In the genomic region with DNA sequence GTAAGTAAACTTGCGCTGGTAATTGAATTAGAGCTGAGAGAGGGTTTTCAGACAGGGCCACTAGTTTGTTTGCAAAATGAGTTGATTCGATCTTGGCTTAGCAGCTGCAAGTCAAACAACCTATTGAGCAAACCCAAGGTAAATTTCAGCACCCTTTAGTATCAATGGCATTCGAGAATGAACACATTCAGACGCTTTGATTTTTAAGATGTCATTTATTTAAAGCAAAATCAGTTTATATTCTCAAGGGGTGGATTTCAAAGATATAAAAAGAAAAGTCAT, we compare ENCODE assay signal across 21 cellular contexts. TPM values are rescaled to one million over a fixed set of nuclear protein-coding genes. Genes with fewer than 3 reads are reported as not detected.
DNase-seq lines count a peak whose midpoint lies in the region; ATAC-seq, FAIRE-seq and TF ChIP-seq lines count a peak whose summit lies in the region.
"Had no signal": no experiment of that assay in that cellular context is flagged by ENCODE, and none has a peak within 500 bp of the region (broad histone marks: within the 10 kb centered on the region; RNA-seq: fewer than 3 reads in every experiment).

No MANE protein-coding gene starts in this region.

- no peak for TF ChIP-seq POLR2A in HepG2 (IDR thresholded peaks at IDR 0.05; ENCODE audit: insufficient read depth in 1 of 2, low read depth in 2 of 2, low read length in 2 of 2)

- peak; percentile 42; the same call in 1 of the 3 replicates for ATAC-seq in HepG2
- ATAC-seq: SK-N-SH treated with all-trans-retinoic acid at 6 μM for 48 hours had no signal

- H3K4me2 ChIP-seq in HepG2 (ENCODE audit: low read depth, low read length), result no peak overlapping the region

- WGBS in HepG2 (ENCODE audit: low lambda C conversion rate), result 7% methylated on average over 4 of the region's 4 CpGs

- H3K9me3 ChIP-seq in HepG2 (ENCODE audit: low read length) (no peaks in the 10 kb centered on the region), kidney (ENCODE audit: control insufficient read depth in 1 of 2, low read length in 2 of 2) (no peaks in the 10 kb centered on the region)

- POLR2A ChIA-PET in HepG2 (lab: Yijun Ruan, JAX), result no interaction called here

- FAIRE-seq in HepG2 (lab: Jason Lieb, UNC) (no peak), urothelium cell line (lab: Jason Lieb, UNC) (peak; percentile 53), kidney (lab: Jason Lieb, UNC) (no peak)
- FAIRE-seq: D721Med, GM12892, RCC 7860 had no signal

- intact Hi-C loops in HepG2 (cut with micrococcal nuclease; ENCODE audit: unreplicated experiment), result no loop called here
- intact Hi-C loops in kidney (cut with DNase I), result no loop called here

- H3K27me3 ChIP-seq in HepG2 (ENCODE audit: control insufficient read depth in 1 of 2, insufficient read depth in 2 of 2, low read length in 2 of 2), result peaks cover 0 to 27% of the 10 kb centered on the region in 2 experiments; a peak in 4 of 5 replicates

- in situ Hi-C loops in HepG2 (cut with HindIII; ENCODE audit: extremely low pct_ligation_motif_present, low pct_unique_long_range_greater_than_20kb), result loop anchor here (25.0 kb wide), 1 partner anchor 107 kb away; no protein-coding TSS in a partner anchor
- in situ Hi-C loops in GM13977 (cut with MboI; ENCODE audit: low pct_unique_long_range_greater_than_20kb, low sequenced_read_pairs, unreplicated experiment), result no loop called here

- H3K4me1 ChIP-seq in HepG2 (ENCODE audit: insufficient read depth, low read length) (peaks cover 12% of the 10 kb centered on the region), kidney (ENCODE audit: control insufficient read depth in 1 of 2, insufficient read depth in 1 of 2, low read depth in 1 of 2, low read length in 2 of 2) (peaks cover 0 to 2% of the 10 kb centered on the region in 2 donors)

- CTCF ChIA-PET in HepG2 (lab: Yijun Ruan, JAX; ENCODE audit: low intra/inter-chr PET ratio, low total read pairs), result no interaction called here

- H3K4me3 ChIP-seq in HepG2 (replicated peaks in 1 of 3; ENCODE audit: insufficient read depth in 1 of 3, low read depth in 2 of 3, low read length in 3 of 3) (no peak overlapping the region), kidney (ENCODE audit: low read length in 2 of 2) (no peak overlapping the region)

- H3K27ac ChIP-seq in HepG2 (ENCODE audit: extremely low read length, insufficient read depth, low read length) (no peak overlapping the region), kidney (ENCODE audit: low read depth in 2 of 2, low read length in 2 of 2) (no peak overlapping the region)
- H3K27ac ChIP-seq: 22Rv1 had no signal

- DNase-seq in DMS79 treated with DMSO at 0.1 percent for 48 hours (lab: John Stamatoyannopoulos, UW), result peak; percentile 67
- DNase-seq in DMS79 (lab: John Stamatoyannopoulos, UW), result no peak
- peak; percentile 45 for DNase-seq in SK-N-DZ (ENCODE audit: low spot score)
- peak; percentile 13 for DNase-seq in HepG2 (ENCODE audit: low spot score)
- DNase-seq in urothelium cell line (ENCODE audit: low spot score), result no peak
- DNase-seq in GM13977 (ENCODE audit: low spot score), result no peak
- no peak for DNase-seq in GM19238 (ENCODE audit: insufficient read length, low spot score)
- no peak for DNase-seq in kidney
- DNase-seq: CD8-positive, alpha-beta memory T cell; DND-41; GF-D8; NCI-H1417 treated with DMSO at 0.1 percent for 48 hours; NCI-H2029; NCI-H2171 treated with DMSO at 0.1 percent for 48 hours; NCI-H510A treated with DMSO at 0.1 percent for 48 hours; SHP77 had no signal

- TF ChIP-seq CTCF in HepG2 (CRISPR knock-in tag; IDR thresholded peaks at IDR 0.05), result no peak
- no peak for TF ChIP-seq CTCF in GM13977 (IDR thresholded peaks at IDR 0.05; ENCODE audit: extremely low read depth, insufficient read depth, missing control alignments)
- no peak for TF ChIP-seq CTCF in kidney (IDR thresholded peaks at IDR 0.05; ENCODE audit: borderline replicate concordance, extremely low read depth, insufficient read depth)

- no peak for TF ChIP-seq RAD21 in HepG2 (CRISPR knock-in tag; IDR thresholded peaks at IDR 0.05)

- H4K20me1 ChIP-seq in HepG2 (ENCODE audit: insufficient read depth, low read length), result no peaks in the 10 kb centered on the region

- no TSS peak for BruUV-seq in HepG2 (replicated peaks; lab: Mats Ljungman, UMichigan)

- H2AFZ ChIP-seq in HepG2 (ENCODE audit: low read length), result no peak overlapping the region

- no peaks in the 10 kb centered on the region for H3K36me3 ChIP-seq in HepG2 (replicated peaks in 1 of 2; ENCODE audit: control insufficient read depth in 1 of 2, insufficient read depth in 2 of 2, low read length in 2 of 2)
- no peaks in the 10 kb centered on the region for H3K36me3 ChIP-seq in kidney (ENCODE audit: control insufficient read depth in 1 of 2, insufficient read depth in 2 of 2, low read length in 2 of 2)

- no peak for TF ChIP-seq EP300 in HepG2 (IDR thresholded peaks at IDR 0.05; ENCODE audit: low read depth in 2 of 2, low read length in 2 of 2)
- TF ChIP-seq EP300 in HepG2 (CRISPR knock-in tag; IDR thresholded peaks at IDR 0.05; ENCODE audit: borderline replicate concordance), result no peak

- no peaks in the 10 kb centered on the region for H3K79me2 ChIP-seq in HepG2 (ENCODE audit: insufficient read depth, low read length)

- H3K9ac ChIP-seq in HepG2 (ENCODE audit: insufficient read depth, low read depth, low read length), result no peak overlapping the region
- H3K9ac ChIP-seq in kidney (ENCODE audit: low read length in 2 of 2), result no peak overlapping the region

TF ChIP-seq in HepG2, 621 proteins besides CTCF, POLR2A, EP300 and RAD21:
- TF ChIP-seq MIXL1 (CRISPR knock-in tag; IDR thresholded peaks at IDR 0.05) (0 out of 2 replicates have a peak, but pooled peaks have one; percentile 31), CEBPG (CRISPR knock-in tag; IDR thresholded peaks at IDR 0.05) (0 out of 2 replicates have a peak, but pooled peaks have one; percentile 12)
- TF ChIP-seq, protein P1, sequence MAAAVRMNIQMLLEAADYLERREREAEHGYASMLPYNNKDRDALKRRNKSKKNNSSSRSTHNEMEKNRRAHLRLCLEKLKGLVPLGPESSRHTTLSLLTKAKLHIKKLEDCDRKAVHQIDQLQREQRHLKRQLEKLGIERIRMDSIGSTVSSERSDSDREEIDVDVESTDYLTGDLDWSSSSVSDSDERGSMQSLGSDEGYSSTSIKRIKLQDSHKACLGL (CRISPR knock-in tag; IDR thresholded peaks at IDR 0.05), result no peak
- TF ChIP-seq, protein P2, sequence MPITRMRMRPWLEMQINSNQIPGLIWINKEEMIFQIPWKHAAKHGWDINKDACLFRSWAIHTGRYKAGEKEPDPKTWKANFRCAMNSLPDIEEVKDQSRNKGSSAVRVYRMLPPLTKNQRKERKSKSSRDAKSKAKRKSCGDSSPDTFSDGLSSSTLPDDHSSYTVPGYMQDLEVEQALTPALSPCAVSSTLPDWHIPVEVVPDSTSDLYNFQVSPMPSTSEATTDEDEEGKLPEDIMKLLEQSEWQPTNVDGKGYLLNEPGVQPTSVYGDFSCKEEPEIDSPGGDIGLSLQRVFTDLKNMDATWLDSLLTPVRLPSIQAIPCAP (CRISPR knock-in tag; IDR thresholded peaks at IDR 0.05; ENCODE audit: low read depth), result no peak

RNA-seq across cellular contexts. Expression of a gene that starts 44.2 kb away (rescaled TPM):
- polyA plus RNA-seq in SK-N-DZ (2014; cell fraction: cytosol; rRNA removed), result 19.3 TPM in 2 replicates
- 20.4 and 30.6 TPM in 2 replicates for polyA plus RNA-seq in SK-N-DZ (2014; cell fraction: nucleus; rRNA removed)
- total RNA-seq in HepG2 (2016; rRNA removed; fragmentation: Illumina TruSeq; extraction: Trizol) (44.0 and 50.0 TPM in 2 replicates), kidney (93.8 TPM)
- total RNA-seq in HepG2 (2016; cell fraction: cytosol; rRNA removed; fragmentation: Illumina TruSeq; extraction: Trizol; ENCODE audit: low read depth), result 15.3 and 17.9 TPM in 2 replicates
- 39.7 and 48.5 TPM in 2 replicates for total RNA-seq in HepG2 (2016; cell fraction: insoluble cytoplasmic fraction; rRNA removed; fragmentation: Illumina TruSeq; extraction: Trizol)
- total RNA-seq in HepG2 (2016; cell fraction: membrane; rRNA removed; fragmentation: Illumina TruSeq; extraction: Trizol), result 31.9 and 33.8 TPM in 2 replicates
- 48.5 and 49.4 TPM in 2 replicates for total RNA-seq in HepG2 (2016; cell fraction: nucleus; rRNA removed; fragmentation: Illumina TruSeq; extraction: Trizol)
- polyA plus RNA-seq in HepG2 (2011; rRNA removed) (76.1 and 76.3 TPM in 2 replicates), kidney (ENCODE audit: insufficient read depth, low read depth, low replicate concordance) (38.5 TPM)
- 82.7 and 83.0 TPM in 2 replicates for polyA plus RNA-seq in HepG2 (2011; cell fraction: cytosol; rRNA removed)
- 170 and 172 TPM in 2 replicates for polyA plus RNA-seq in HepG2 (2011; cell fraction: nucleus; rRNA removed)
- 35.4 and 51.3 TPM in 2 replicates for polyA plus RNA-seq in HepG2 (2012)
- 8.5 and 8.6 TPM in 2 replicates for polyA plus RNA-seq in HepG2 (2016; cell fraction: cytosol; fragmentation: Illumina TruSeq; extraction: Trizol; ENCODE audit: low read depth)
- polyA plus RNA-seq in HepG2 (2016; cell fraction: insoluble cytoplasmic fraction; fragmentation: Illumina TruSeq; extraction: Trizol; ENCODE audit: low read depth), result 37.9 and 44.1 TPM in 2 replicates
- 16.3 and 18.7 TPM in 2 replicates for polyA plus RNA-seq in HepG2 (2016; cell fraction: membrane; fragmentation: Illumina TruSeq; extraction: Trizol; ENCODE audit: low read depth)
- 82.0 and 82.8 TPM in 2 replicates for polyA plus RNA-seq in HepG2 (2016; cell fraction: nucleus; fragmentation: Illumina TruSeq; extraction: Trizol; ENCODE audit: insufficient read depth, low read depth)
- polyA minus RNA-seq in HepG2 (2011; rRNA and poly(A)+ RNA removed; ENCODE audit: low replicate concordance), result 89.5 and 113 TPM in 2 replicates
- 43.2 and 45.1 TPM in 2 replicates for polyA minus RNA-seq in HepG2 (2011; cell fraction: cytosol; rRNA and poly(A)+ RNA removed)
- 66.8 and 68.0 TPM in 2 replicates for polyA minus RNA-seq in HepG2 (2011; cell fraction: nucleus; rRNA and poly(A)+ RNA removed)

Comparison
In these comparisons a context has a peak if more than half of its experiments do, and no peak if none do; other contexts are left out.
1. DNase-seq: peak in DMS79 treated with DMSO at 0.1 percent for 48 hours (single experiment), SK-N-DZ (single experiment) and HepG2 (single experiment); none in DMS79 (single experiment), urothelium cell line (single experiment), GM13977 (single experiment), GM19238 (single experiment) and kidney (single experiment).